1 cellular context compared by ENCODE assay signal in the genomic region with DNA sequence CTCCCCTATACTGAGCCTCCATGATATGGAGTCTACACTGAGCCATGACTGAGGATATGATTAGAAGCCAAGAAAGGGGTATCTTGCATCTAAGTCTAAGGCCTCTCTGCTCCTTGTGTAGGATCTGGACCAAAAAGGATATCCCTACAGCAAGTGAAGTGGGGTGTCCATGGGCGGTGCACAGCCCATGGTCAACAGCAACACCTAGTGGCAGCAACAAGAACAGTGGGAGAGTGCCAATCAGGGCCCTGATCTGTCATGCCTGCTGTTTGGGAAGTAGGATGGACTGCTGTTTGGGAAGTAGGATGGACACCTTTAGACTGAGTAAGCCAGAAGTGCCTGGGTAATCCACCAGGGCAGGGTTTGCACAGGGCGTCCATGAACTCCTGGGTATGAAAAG.
TF ChIP-seq lines count a peak whose summit lies in the region.

No MANE protein-coding gene starts in this region.

TF ChIP-seq in WTC11, 78 proteins besides CTCF, POLR2A, EP300 and RAD21 (continued from another document):
- TF ChIP-seq, protein P1, sequence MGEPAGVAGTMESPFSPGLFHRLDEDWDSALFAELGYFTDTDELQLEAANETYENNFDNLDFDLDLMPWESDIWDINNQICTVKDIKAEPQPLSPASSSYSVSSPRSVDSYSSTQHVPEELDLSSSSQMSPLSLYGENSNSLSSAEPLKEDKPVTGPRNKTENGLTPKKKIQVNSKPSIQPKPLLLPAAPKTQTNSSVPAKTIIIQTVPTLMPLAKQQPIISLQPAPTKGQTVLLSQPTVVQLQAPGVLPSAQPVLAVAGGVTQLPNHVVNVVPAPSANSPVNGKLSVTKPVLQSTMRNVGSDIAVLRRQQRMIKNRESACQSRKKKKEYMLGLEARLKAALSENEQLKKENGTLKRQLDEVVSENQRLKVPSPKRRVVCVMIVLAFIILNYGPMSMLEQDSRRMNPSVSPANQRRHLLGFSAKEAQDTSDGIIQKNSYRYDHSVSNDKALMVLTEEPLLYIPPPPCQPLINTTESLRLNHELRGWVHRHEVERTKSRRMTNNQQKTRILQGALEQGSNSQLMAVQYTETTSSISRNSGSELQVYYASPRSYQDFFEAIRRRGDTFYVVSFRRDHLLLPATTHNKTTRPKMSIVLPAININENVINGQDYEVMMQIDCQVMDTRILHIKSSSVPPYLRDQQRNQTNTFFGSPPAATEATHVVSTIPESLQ (CRISPR knock-in tag; IDR thresholded peaks at IDR 0.05) = no peak
- TF ChIP-seq HMGA2 (CRISPR knock-in tag; IDR thresholded peaks at IDR 0.05) = no peak
- TF ChIP-seq, protein P2, sequence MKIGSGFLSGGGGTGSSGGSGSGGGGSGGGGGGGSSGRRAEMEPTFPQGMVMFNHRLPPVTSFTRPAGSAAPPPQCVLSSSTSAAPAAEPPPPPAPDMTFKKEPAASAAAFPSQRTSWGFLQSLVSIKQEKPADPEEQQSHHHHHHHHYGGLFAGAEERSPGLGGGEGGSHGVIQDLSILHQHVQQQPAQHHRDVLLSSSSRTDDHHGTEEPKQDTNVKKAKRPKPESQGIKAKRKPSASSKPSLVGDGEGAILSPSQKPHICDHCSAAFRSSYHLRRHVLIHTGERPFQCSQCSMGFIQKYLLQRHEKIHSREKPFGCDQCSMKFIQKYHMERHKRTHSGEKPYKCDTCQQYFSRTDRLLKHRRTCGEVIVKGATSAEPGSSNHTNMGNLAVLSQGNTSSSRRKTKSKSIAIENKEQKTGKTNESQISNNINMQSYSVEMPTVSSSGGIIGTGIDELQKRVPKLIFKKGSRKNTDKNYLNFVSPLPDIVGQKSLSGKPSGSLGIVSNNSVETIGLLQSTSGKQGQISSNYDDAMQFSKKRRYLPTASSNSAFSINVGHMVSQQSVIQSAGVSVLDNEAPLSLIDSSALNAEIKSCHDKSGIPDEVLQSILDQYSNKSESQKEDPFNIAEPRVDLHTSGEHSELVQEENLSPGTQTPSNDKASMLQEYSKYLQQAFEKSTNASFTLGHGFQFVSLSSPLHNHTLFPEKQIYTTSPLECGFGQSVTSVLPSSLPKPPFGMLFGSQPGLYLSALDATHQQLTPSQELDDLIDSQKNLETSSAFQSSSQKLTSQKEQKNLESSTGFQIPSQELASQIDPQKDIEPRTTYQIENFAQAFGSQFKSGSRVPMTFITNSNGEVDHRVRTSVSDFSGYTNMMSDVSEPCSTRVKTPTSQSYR (CRISPR knock-in tag; IDR thresholded peaks at IDR 0.05) = no peak
- TF ChIP-seq, protein P3, sequence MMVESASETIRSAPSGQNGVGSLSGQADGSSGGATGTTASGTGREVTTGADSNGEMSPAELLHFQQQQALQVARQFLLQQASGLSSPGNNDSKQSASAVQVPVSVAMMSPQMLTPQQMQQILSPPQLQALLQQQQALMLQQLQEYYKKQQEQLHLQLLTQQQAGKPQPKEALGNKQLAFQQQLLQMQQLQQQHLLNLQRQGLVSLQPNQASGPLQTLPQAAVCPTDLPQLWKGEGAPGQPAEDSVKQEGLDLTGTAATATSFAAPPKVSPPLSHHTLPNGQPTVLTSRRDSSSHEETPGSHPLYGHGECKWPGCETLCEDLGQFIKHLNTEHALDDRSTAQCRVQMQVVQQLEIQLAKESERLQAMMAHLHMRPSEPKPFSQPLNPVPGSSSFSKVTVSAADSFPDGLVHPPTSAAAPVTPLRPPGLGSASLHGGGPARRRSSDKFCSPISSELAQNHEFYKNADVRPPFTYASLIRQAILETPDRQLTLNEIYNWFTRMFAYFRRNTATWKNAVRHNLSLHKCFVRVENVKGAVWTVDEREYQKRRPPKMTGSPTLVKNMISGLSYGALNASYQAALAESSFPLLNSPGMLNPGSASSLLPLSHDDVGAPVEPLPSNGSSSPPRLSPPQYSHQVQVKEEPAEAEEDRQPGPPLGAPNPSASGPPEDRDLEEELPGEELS (CRISPR knock-in tag; IDR thresholded peaks at IDR 0.05) = no peak
